In genomic region chr2:227325056-227325823, GRCh38 we compare ENCODE assay signal across 1 cellular context.
TF ChIP-seq lines count a peak whose summit lies in the region.

Gene MFF (plus strand): TSS chr2:227325251. CDS start chr2:227330666, 5,415 bp downstream.

TF ChIP-seq in GM12878, 131 proteins besides CTCF, POLR2A, EP300 and RAD21 (continued from another document and continues in another):
- peak; percentile 79 to 92 for TF ChIP-seq BHLHE40 (IDR thresholded peaks at IDR 0.05; ENCODE audit: borderline replicate concordance in 1 of 2, low read depth in 2 of 2, low read length in 1 of 2)
- peak; percentile 84 for TF ChIP-seq NR2F1 (conservative IDR thresholded peaks at IDR 0.05)
- TF ChIP-seq SMAD5 (IDR thresholded peaks at IDR 0.05; ENCODE audit: low read depth) = peak; percentile 37; the same call in 1 of the 2 replicates
- peak; percentile 86 for TF ChIP-seq CBX5 (IDR thresholded peaks at IDR 0.05; ENCODE audit: low read depth)
- peak; percentile 90 for TF ChIP-seq CREM (IDR thresholded peaks at IDR 0.05; ENCODE audit: low read depth)
- TF ChIP-seq MTA2 (IDR thresholded peaks at IDR 0.05; ENCODE audit: low read depth) = peak; percentile 83
- no peak for TF ChIP-seq SREBF2 (IDR thresholded peaks at IDR 0.05; ENCODE audit: low read length)
- no peak for TF ChIP-seq RFX5 (IDR thresholded peaks at IDR 0.05; ENCODE audit: low read depth, low read length)
- no peak for TF ChIP-seq KAT2A (conservative IDR thresholded peaks at IDR 0.05; ENCODE audit: control insufficient read depth, low read depth, low read length)
- no peak for TF ChIP-seq SRF (IDR thresholded peaks at IDR 0.05; ENCODE audit: low read depth in 2 of 2, low read length in 2 of 2)
- peak; percentile 99 for TF ChIP-seq MLLT1 (IDR thresholded peaks at IDR 0.05)
- no peak; the same call in none of the 2 replicates for TF ChIP-seq SMC3 (IDR thresholded peaks at IDR 0.05; ENCODE audit: borderline replicate concordance, low read length)
- TF ChIP-seq ETV6 (conservative IDR thresholded peaks at IDR 0.05 in 1 of 2, IDR thresholded peaks at IDR 0.05 in 1 of 2; ENCODE audit: borderline replicate concordance in 1 of 2, low read depth in 1 of 2) = peak in 1 of 2 experiments; percentile 56; a peak in 1 of 4 replicates
- TF ChIP-seq IKZF2 (IDR thresholded peaks at IDR 0.05) = peak in 1 of 2 experiments; percentile 16; a peak in 3 of 4 replicates
- no peak for TF ChIP-seq STAT3 (IDR thresholded peaks at IDR 0.05; ENCODE audit: low read depth, low read length)
- peak; percentile 99 for TF ChIP-seq YY1 (IDR thresholded peaks at IDR 0.05; ENCODE audit: low read depth, low read length)
- TF ChIP-seq FOXM1 (IDR thresholded peaks at IDR 0.05; ENCODE audit: low read depth, low read length) = 0 out of 2 replicates have a peak, but pooled peaks have one; percentile 49
- no peak for TF ChIP-seq FOS (IDR thresholded peaks at IDR 0.05; ENCODE audit: borderline replicate concordance, extremely low read depth, insufficient read length)
- 0 out of 2 replicates have a peak, but pooled peaks have one; percentile 20 for TF ChIP-seq TCF12 (IDR thresholded peaks at IDR 0.05; ENCODE audit: low read depth, low read length)
- TF ChIP-seq JUNB (IDR thresholded peaks at IDR 0.05) = no peak; the same call in 1 of the 2 replicates
- TF ChIP-seq GABPA (IDR thresholded peaks at IDR 0.05; ENCODE audit: low read depth) = peak; percentile 72
- peak; percentile 99 for TF ChIP-seq RUNX3 (IDR thresholded peaks at IDR 0.05; ENCODE audit: low read length)
- peak; percentile 78; the same call in 1 of the 2 replicates for TF ChIP-seq ZNF687 (IDR thresholded peaks at IDR 0.05)
- no peak for TF ChIP-seq IRF3 (IDR thresholded peaks at IDR 0.05)
- no peak for TF ChIP-seq PAX8 (IDR thresholded peaks at IDR 0.05)
- TF ChIP-seq USF1 (IDR thresholded peaks at IDR 0.05; ENCODE audit: borderline replicate concordance, extremely low read length, insufficient read depth, low read depth, low read length) = peak; percentile 94
- peak; percentile 61; the same call in 1 of the 2 replicates for TF ChIP-seq TBL1XR1 (IDR thresholded peaks at IDR 0.05; ENCODE audit: low read depth, low read length)
- TF ChIP-seq E2F4 (IDR thresholded peaks at IDR 0.05; ENCODE audit: low read depth, low read length) = 0 out of 2 replicates have a peak, but pooled peaks have one; percentile 10
- no peak for TF ChIP-seq BCLAF1 (IDR thresholded peaks at IDR 0.05)
- no peak for TF ChIP-seq SREBF1 (IDR thresholded peaks at IDR 0.05; ENCODE audit: low read length)
- TF ChIP-seq NRF1 (conservative IDR thresholded peaks at IDR 0.05; ENCODE audit: low read depth, low read length) = no peak
- TF ChIP-seq MXI1 (IDR thresholded peaks at IDR 0.05; ENCODE audit: low read depth, low read length) = peak; percentile 69
- peak; percentile 63; the same call in 1 of the 2 replicates for TF ChIP-seq TARDBP (IDR thresholded peaks at IDR 0.05; ENCODE audit: borderline replicate concordance)
- TF ChIP-seq ZBTB40 (IDR thresholded peaks at IDR 0.05; ENCODE audit: borderline replicate concordance) = peak; percentile 64
- no peak for TF ChIP-seq NFIC (IDR thresholded peaks at IDR 0.05; ENCODE audit: low read depth, low read length)
- peak; percentile 59 for TF ChIP-seq TAF1 (IDR thresholded peaks at IDR 0.05; ENCODE audit: borderline replicate concordance, low read depth, low read length)
- peak; percentile 93 for TF ChIP-seq USF2 (IDR thresholded peaks at IDR 0.05; ENCODE audit: borderline replicate concordance, low read depth, low read length)
- no peak; the same call in 1 of the 2 replicates for TF ChIP-seq ESRRA (IDR thresholded peaks at IDR 0.05; ENCODE audit: low read length)
- no peak for TF ChIP-seq ZNF622 (IDR thresholded peaks at IDR 0.05)
- TF ChIP-seq TCF3 (IDR thresholded peaks at IDR 0.05; ENCODE audit: borderline replicate concordance, insufficient read depth, low read depth, low read length) = 0 out of 2 replicates have a peak, but pooled peaks have one; percentile 25
- no peak for TF ChIP-seq JUND (IDR thresholded peaks at IDR 0.05; ENCODE audit: low read depth, low read length)
- no peak for TF ChIP-seq MTA3 (IDR thresholded peaks at IDR 0.05; ENCODE audit: borderline replicate concordance, low read length)
- no peak for TF ChIP-seq HDAC6 (IDR thresholded peaks at IDR 0.05; ENCODE audit: unreplicated experiment)
- peak; percentile 64; the same call in 1 of the 2 replicates for TF ChIP-seq ZNF207 (IDR thresholded peaks at IDR 0.05; ENCODE audit: borderline replicate concordance)
- TF ChIP-seq IRF4 (IDR thresholded peaks at IDR 0.05; ENCODE audit: low read depth, low read length) = peak; percentile 83
- TF ChIP-seq HCFC1 (IDR thresholded peaks at IDR 0.05; ENCODE audit: low read length) = peak; percentile 86
- TF ChIP-seq MAX (IDR thresholded peaks at IDR 0.05; ENCODE audit: low read depth, low read length) = peak; percentile 87; the same call in 1 of the 2 replicates
- TF ChIP-seq SPI1 (IDR thresholded peaks at IDR 0.05; ENCODE audit: borderline replicate concordance, insufficient read depth, low read depth, low read length) = no peak
- TF ChIP-seq SUZ12 (IDR thresholded peaks at IDR 0.05; ENCODE audit: unreplicated experiment) = no peak
- TF ChIP-seq POLR2AphosphoS5 (IDR thresholded peaks at IDR 0.05; ENCODE audit: low read length) = peak; percentile 80
- no peak for TF ChIP-seq CHD1 (IDR thresholded peaks at IDR 0.05; ENCODE audit: low read depth, low read length)
- no peak for TF ChIP-seq EZH2 (IDR thresholded peaks at IDR 0.05; ENCODE audit: borderline replicate concordance, control insufficient read depth, low read depth, low read length)
